ENCODE assay signal across 1 cellular context in the genomic region with DNA sequence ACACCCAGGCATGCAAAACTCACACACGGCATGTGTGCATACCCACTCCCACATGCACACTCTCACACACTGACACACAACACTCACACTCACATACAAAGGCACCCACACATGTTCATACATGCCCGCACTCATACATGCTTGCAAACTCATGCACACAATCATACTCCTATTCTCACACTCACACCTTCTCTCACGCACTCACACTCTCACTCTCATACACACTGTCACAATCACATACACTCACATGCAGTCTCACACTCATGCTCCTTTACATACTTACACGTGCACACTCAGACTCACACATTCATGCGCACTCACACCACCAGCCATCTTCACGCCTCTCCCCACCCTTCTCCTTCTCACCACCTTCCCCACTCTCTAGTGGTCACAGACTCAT.
TF ChIP-seq lines count a peak whose summit lies in the region.

No MANE protein-coding gene starts in this region.

TF ChIP-seq in H1, 55 proteins besides CTCF, POLR2A, EP300 and RAD21:
- TF ChIP-seq CREB1 (IDR thresholded peaks at IDR 0.05) (no peak), GTF2F1 (IDR thresholded peaks at IDR 0.05; ENCODE audit: borderline replicate concordance, low read depth, low read length) (no peak), RXRA (IDR thresholded peaks at IDR 0.05; ENCODE audit: insufficient read depth, low read depth, low read length) (no peak), PHF8 (conservative IDR thresholded peaks at IDR 0.05; ENCODE audit: low read depth, low read length) (no peak), JUND (IDR thresholded peaks at IDR 0.05; ENCODE audit: low read length) (no peak), FOSL1 (IDR thresholded peaks at IDR 0.05; ENCODE audit: insufficient read depth, low read depth, low read length) (no peak), SUZ12 (IDR thresholded peaks at IDR 0.05; ENCODE audit: low read length) (no peak), RFX5 (IDR thresholded peaks at IDR 0.05; ENCODE audit: borderline replicate concordance, low read depth, low read length) (no peak), NRF1 (IDR thresholded peaks at IDR 0.05; ENCODE audit: low read depth, low read length) (no peak)
- TF ChIP-seq, protein P1, sequence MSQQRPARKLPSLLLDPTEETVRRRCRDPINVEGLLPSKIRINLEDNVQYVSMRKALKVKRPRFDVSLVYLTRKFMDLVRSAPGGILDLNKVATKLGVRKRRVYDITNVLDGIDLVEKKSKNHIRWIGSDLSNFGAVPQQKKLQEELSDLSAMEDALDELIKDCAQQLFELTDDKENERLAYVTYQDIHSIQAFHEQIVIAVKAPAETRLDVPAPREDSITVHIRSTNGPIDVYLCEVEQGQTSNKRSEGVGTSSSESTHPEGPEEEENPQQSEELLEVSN (IDR thresholded peaks at IDR 0.05), result no peak
- TF ChIP-seq, protein P2, sequence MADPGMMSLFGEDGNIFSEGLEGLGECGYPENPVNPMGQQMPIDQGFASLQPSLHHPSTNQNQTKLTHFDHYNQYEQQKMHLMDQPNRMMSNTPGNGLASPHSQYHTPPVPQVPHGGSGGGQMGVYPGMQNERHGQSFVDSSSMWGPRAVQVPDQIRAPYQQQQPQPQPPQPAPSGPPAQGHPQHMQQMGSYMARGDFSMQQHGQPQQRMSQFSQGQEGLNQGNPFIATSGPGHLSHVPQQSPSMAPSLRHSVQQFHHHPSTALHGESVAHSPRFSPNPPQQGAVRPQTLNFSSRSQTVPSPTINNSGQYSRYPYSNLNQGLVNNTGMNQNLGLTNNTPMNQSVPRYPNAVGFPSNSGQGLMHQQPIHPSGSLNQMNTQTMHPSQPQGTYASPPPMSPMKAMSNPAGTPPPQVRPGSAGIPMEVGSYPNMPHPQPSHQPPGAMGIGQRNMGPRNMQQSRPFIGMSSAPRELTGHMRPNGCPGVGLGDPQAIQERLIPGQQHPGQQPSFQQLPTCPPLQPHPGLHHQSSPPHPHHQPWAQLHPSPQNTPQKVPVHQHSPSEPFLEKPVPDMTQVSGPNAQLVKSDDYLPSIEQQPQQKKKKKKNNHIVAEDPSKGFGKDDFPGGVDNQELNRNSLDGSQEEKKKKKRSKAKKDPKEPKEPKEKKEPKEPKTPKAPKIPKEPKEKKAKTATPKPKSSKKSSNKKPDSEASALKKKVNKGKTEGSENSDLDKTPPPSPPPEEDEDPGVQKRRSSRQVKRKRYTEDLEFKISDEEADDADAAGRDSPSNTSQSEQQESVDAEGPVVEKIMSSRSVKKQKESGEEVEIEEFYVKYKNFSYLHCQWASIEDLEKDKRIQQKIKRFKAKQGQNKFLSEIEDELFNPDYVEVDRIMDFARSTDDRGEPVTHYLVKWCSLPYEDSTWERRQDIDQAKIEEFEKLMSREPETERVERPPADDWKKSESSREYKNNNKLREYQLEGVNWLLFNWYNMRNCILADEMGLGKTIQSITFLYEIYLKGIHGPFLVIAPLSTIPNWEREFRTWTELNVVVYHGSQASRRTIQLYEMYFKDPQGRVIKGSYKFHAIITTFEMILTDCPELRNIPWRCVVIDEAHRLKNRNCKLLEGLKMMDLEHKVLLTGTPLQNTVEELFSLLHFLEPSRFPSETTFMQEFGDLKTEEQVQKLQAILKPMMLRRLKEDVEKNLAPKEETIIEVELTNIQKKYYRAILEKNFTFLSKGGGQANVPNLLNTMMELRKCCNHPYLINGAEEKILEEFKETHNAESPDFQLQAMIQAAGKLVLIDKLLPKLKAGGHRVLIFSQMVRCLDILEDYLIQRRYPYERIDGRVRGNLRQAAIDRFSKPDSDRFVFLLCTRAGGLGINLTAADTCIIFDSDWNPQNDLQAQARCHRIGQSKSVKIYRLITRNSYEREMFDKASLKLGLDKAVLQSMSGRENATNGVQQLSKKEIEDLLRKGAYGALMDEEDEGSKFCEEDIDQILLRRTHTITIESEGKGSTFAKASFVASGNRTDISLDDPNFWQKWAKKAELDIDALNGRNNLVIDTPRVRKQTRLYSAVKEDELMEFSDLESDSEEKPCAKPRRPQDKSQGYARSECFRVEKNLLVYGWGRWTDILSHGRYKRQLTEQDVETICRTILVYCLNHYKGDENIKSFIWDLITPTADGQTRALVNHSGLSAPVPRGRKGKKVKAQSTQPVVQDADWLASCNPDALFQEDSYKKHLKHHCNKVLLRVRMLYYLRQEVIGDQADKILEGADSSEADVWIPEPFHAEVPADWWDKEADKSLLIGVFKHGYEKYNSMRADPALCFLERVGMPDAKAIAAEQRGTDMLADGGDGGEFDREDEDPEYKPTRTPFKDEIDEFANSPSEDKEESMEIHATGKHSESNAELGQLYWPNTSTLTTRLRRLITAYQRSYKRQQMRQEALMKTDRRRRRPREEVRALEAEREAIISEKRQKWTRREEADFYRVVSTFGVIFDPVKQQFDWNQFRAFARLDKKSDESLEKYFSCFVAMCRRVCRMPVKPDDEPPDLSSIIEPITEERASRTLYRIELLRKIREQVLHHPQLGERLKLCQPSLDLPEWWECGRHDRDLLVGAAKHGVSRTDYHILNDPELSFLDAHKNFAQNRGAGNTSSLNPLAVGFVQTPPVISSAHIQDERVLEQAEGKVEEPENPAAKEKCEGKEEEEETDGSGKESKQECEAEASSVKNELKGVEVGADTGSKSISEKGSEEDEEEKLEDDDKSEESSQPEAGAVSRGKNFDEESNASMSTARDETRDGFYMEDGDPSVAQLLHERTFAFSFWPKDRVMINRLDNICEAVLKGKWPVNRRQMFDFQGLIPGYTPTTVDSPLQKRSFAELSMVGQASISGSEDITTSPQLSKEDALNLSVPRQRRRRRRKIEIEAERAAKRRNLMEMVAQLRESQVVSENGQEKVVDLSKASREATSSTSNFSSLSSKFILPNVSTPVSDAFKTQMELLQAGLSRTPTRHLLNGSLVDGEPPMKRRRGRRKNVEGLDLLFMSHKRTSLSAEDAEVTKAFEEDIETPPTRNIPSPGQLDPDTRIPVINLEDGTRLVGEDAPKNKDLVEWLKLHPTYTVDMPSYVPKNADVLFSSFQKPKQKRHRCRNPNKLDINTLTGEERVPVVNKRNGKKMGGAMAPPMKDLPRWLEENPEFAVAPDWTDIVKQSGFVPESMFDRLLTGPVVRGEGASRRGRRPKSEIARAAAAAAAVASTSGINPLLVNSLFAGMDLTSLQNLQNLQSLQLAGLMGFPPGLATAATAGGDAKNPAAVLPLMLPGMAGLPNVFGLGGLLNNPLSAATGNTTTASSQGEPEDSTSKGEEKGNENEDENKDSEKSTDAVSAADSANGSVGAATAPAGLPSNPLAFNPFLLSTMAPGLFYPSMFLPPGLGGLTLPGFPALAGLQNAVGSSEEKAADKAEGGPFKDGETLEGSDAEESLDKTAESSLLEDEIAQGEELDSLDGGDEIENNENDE (IDR thresholded peaks at IDR 0.05; ENCODE audit: insufficient replicate concordance, low read length), result no peak
